ENCODE assay signal across 19 cellular contexts in the genomic region with DNA sequence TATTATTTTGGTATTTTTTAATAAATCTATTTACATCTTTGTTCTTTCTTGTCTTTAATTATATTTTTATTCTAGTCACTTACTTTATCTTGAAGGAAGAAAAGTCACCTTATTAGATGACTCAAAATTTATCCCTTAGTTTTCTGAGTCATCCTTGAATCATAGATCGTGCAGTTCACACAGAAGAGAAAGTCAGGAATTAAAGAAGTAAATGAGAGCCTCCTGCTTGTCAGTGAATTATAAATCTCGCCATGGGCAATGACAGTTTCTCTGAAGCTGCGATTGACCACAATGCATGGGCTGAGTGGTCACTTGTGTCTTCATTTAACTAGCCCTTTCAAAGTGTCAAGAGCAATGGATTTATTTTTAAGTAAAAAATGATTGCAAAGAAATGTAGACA.
A peak's percentile ranks its signal among the peaks of the same experiment; 100 is the strongest.
DNase-seq lines count a peak whose midpoint lies in the region; ATAC-seq and TF ChIP-seq lines count a peak whose summit lies in the region.
"Had no signal": no experiment of that assay in that cellular context is flagged by ENCODE, and none has a peak within 500 bp of the region (broad histone marks: within the 10 kb centered on the region; RNA-seq: fewer than 3 reads in every experiment).

No MANE protein-coding gene starts in this region.

- peaks cover 4% of the 10 kb centered on the region for H3K9me3 Mint-ChIP-seq in activated CD4-positive, alpha-beta T cell treated with anti-CD3 and anti-CD28 coated beads for 36 hours (ENCODE audit: low read depth)
- H3K9me3 Mint-ChIP-seq: activated T-helper 1 cell treated with anti-CD3 and anti-CD28 coated beads, Interleukin-12 subunit alpha, Interleukin-12 subunit beta, Interleukin-2, Interleukin-4 antibody, amounts not matched to agents 30 ng/mL and 10 ng/mL and 1 ng/mL, durations not matched to agents 14 hours and 24 hours and 36 hours had no signal

- H3K27me3 Mint-ChIP-seq in activated CD4-positive, alpha-beta T cell treated with anti-CD3 and anti-CD28 coated beads for 36 hours = no peaks in the 10 kb centered on the region
- H3K27me3 Mint-ChIP-seq: activated CD4-positive, alpha-beta memory T cell treated with anti-CD3 and anti-CD28 coated beads for 36 hours; activated naive CD8-positive, alpha-beta T cell treated with anti-CD3 and anti-CD28 coated beads, Interleukin-2, amount 50 U/mL, for 24 hours; naive thymus-derived CD8-positive, alpha-beta T cell had no signal

- ATAC-seq in activated CD4-positive, alpha-beta T cell treated with anti-CD3 and anti-CD28 coated beads for 36 hours = no peak
- no peak for ATAC-seq in Right ventricle myocardium superior (ENCODE audit: poor library complexity)
- ATAC-seq: activated naive CD8-positive, alpha-beta T cell treated with anti-CD3 and anti-CD28 coated beads, Interleukin-2, amount 50 U/mL, for 24 hours; CD8-positive, alpha-beta T cell; naive thymus-derived CD8-positive, alpha-beta T cell; stimulated activated naive CD8-positive, alpha-beta T cell treated with anti-CD3 and anti-CD28 coated beads, Interleukin-15, Interleukin-2, amounts not matched to agents 100 U/mL and 50 U/mL, for 24 hours had no signal

- no peak overlapping the region for H3K4me3 ChIP-seq in astrocyte of the spinal cord (ENCODE audit: low read depth, low read length)
- H3K4me3 ChIP-seq: esophagus squamous epithelium had no signal

- TF ChIP-seq CTCF in astrocyte of the spinal cord (IDR thresholded peaks at IDR 0.05; ENCODE audit: low read depth, low read length) = no peak

- POLR2A ChIA-PET in activated CD4-positive, alpha-beta T cell treated with anti-CD3 and anti-CD28 coated beads for 36 hours (lab: Charles Lee) = no interaction called here

- DNase-seq in ACHN = peak; percentile 60
- DNase-seq in LHCN-M2 (ENCODE audit: low read depth) = peak; percentile 17
- DNase-seq in astrocyte of the spinal cord (ENCODE audit: low read depth, low spot score) = peak; percentile 71
- peak; percentile 55 for DNase-seq in glomerular visceral epithelial cell (ENCODE audit: extremely low spot score)
- DNase-seq in DMS79 (lab: John Stamatoyannopoulos, UW) = no peak
- DNase-seq in Kasumi-1 (lab: John Stamatoyannopoulos, UW) = no peak
- no peak for DNase-seq in activated CD4-positive, alpha-beta T cell treated with anti-CD3 and anti-CD28 coated beads for 36 hours
- DNase-seq in Right ventricle myocardium superior = no peak
- DNase-seq: activated CD4-positive, alpha-beta memory T cell treated with anti-CD3 and anti-CD28 coated beads for 36 hours; activated naive CD8-positive, alpha-beta T cell treated with anti-CD3 and anti-CD28 coated beads, Interleukin-2, amount 50 U/mL, for 24 hours; CD8-positive, alpha-beta T cell; cortex of kidney; esophagus squamous epithelium; naive thymus-derived CD8-positive, alpha-beta T cell; NCI-H1694 treated with DMSO at 0.1 percent for 48 hours; NCI-H510A treated with DMSO at 0.1 percent for 48 hours; posterior cingulate gyrus; stimulated activated naive CD8-positive, alpha-beta T cell treated with anti-CD3 and anti-CD28 coated beads, Interleukin-15, Interleukin-2, amounts not matched to agents 100 U/mL and 50 U/mL, for 24 hours had no signal

- no peaks in the 10 kb centered on the region for H3K36me3 Mint-ChIP-seq in activated CD4-positive, alpha-beta T cell treated with anti-CD3 and anti-CD28 coated beads for 36 hours (ENCODE audit: low read depth)
- H3K36me3 Mint-ChIP-seq: activated CD4-positive, alpha-beta memory T cell treated with anti-CD3 and anti-CD28 coated beads for 36 hours; CD8-positive, alpha-beta T cell; naive thymus-derived CD8-positive, alpha-beta T cell had no signal

- CTCF ChIA-PET in activated CD4-positive, alpha-beta T cell treated with anti-CD3 and anti-CD28 coated beads for 36 hours (lab: Charles Lee) = no interaction called here

- H3K4me3 Mint-ChIP-seq in activated CD4-positive, alpha-beta T cell treated with anti-CD3 and anti-CD28 coated beads for 36 hours = no peak overlapping the region
- H3K4me3 Mint-ChIP-seq: activated CD4-positive, alpha-beta memory T cell treated with anti-CD3 and anti-CD28 coated beads for 36 hours; activated naive CD8-positive, alpha-beta T cell treated with anti-CD3 and anti-CD28 coated beads, Interleukin-2, amount 50 U/mL, for 24 hours; activated T-helper 1 cell treated with anti-CD3 and anti-CD28 coated beads, Interleukin-12 subunit alpha, Interleukin-12 subunit beta, Interleukin-2, Interleukin-4 antibody, amounts not matched to agents 30 ng/mL and 10 ng/mL and 1 ng/mL, durations not matched to agents 14 hours and 24 hours and 36 hours; CD8-positive, alpha-beta T cell; naive thymus-derived CD8-positive, alpha-beta T cell had no signal

- no peak overlapping the region for H3K27ac Mint-ChIP-seq in activated CD4-positive, alpha-beta T cell treated with anti-CD3 and anti-CD28 coated beads for 36 hours
- H3K27ac Mint-ChIP-seq: activated CD4-positive, alpha-beta memory T cell treated with anti-CD3 and anti-CD28 coated beads for 36 hours; activated naive CD8-positive, alpha-beta T cell treated with anti-CD3 and anti-CD28 coated beads, Interleukin-2, amount 50 U/mL, for 24 hours; activated T-helper 1 cell treated with anti-CD3 and anti-CD28 coated beads, Interleukin-12 subunit alpha, Interleukin-12 subunit beta, Interleukin-2, Interleukin-4 antibody, amounts not matched to agents 30 ng/mL and 10 ng/mL and 1 ng/mL, durations not matched to agents 14 hours and 24 hours and 36 hours; CD8-positive, alpha-beta T cell; naive thymus-derived CD8-positive, alpha-beta T cell had no signal

- intact Hi-C loops in activated CD4-positive, alpha-beta T cell treated with anti-CD3 and anti-CD28 coated beads for 36 hours (cut with DNase I, micrococcal nuclease) = no loop called here
- intact Hi-C loops in Right ventricle myocardium superior (cut with DNase I) = no loop called here

- in situ Hi-C loops in ACHN (cut with HindIII; ENCODE audit: low pct_ligation_motif_present, low pct_unique_long_range_greater_than_20kb, low sequenced_read_pairs) = no loop called here
- in situ Hi-C loops in astrocyte of the spinal cord (cut with HindIII; ENCODE audit: low sequenced_read_pairs) = no loop called here

- H3K4me1 Mint-ChIP-seq in activated CD4-positive, alpha-beta T cell treated with anti-CD3 and anti-CD28 coated beads for 36 hours = no peaks in the 10 kb centered on the region
- H3K4me1 Mint-ChIP-seq: activated naive CD8-positive, alpha-beta T cell treated with anti-CD3 and anti-CD28 coated beads, Interleukin-2, amount 50 U/mL, for 24 hours; naive thymus-derived CD8-positive, alpha-beta T cell had no signal

Comparison
In these comparisons a context has a peak if more than half of its experiments do, and no peak if none do; other contexts are left out.
1. DNase-seq: peak in ACHN (single experiment), LHCN-M2 (single experiment), astrocyte of the spinal cord (single experiment) and glomerular visceral epithelial cell (single experiment); none in DMS79 (single experiment), Kasumi-1 (0 of 2), activated CD4-positive, alpha-beta T cell treated with anti-CD3 and anti-CD28 coated beads for 36 hours (single experiment) and Right ventricle myocardium superior (single experiment).